1 cellular context compared by ENCODE assay signal in genomic region chr9:94867281-94867841, GRCh38.
TF ChIP-seq lines count a peak whose summit lies in the region.

No MANE protein-coding gene starts in this region.

TF ChIP-seq in HepG2, 621 proteins besides CTCF, POLR2A, EP300 and RAD21 (continued from another document and continues in another):
- TF ChIP-seq TIGD3 (CRISPR knock-in tag; IDR thresholded peaks at IDR 0.05; ENCODE audit: borderline replicate concordance), result no peak
- TF ChIP-seq MZF1 (CRISPR knock-in tag; IDR thresholded peaks at IDR 0.05; ENCODE audit: borderline replicate concordance), result no peak
- TF ChIP-seq ZNF20 (CRISPR knock-in tag; IDR thresholded peaks at IDR 0.05), result no peak
- TF ChIP-seq ETS1 (CRISPR knock-in tag; IDR thresholded peaks at IDR 0.05), result no peak
- TF ChIP-seq RFX1 (IDR thresholded peaks at IDR 0.05), result no peak
- no peak for TF ChIP-seq TRAFD1 (CRISPR knock-in tag; IDR thresholded peaks at IDR 0.05; ENCODE audit: borderline replicate concordance)
- TF ChIP-seq ZKSCAN8 (CRISPR knock-in tag; IDR thresholded peaks at IDR 0.05; ENCODE audit: borderline replicate concordance), result peak; percentile 66; the same call in 1 of the 2 replicates
- no peak for TF ChIP-seq BATF2 (CRISPR knock-in tag; IDR thresholded peaks at IDR 0.05)
- no peak for TF ChIP-seq ZSCAN22 (CRISPR knock-in tag; IDR thresholded peaks at IDR 0.05)
- no peak for TF ChIP-seq TFAP4 (IDR thresholded peaks at IDR 0.05; ENCODE audit: borderline replicate concordance, low read depth)
- TF ChIP-seq TARDBP (CRISPR knock-in tag; IDR thresholded peaks at IDR 0.05), result peak; percentile 53; the same call in 1 of the 2 replicates
- no peak for TF ChIP-seq NFIB (CRISPR knock-in tag; IDR thresholded peaks at IDR 0.05; ENCODE audit: borderline replicate concordance)
- TF ChIP-seq ZNF264 (CRISPR knock-in tag; IDR thresholded peaks at IDR 0.05), result peak; percentile 64; the same call in 1 of the 2 replicates
- no peak for TF ChIP-seq DZIP1 (CRISPR knock-in tag; IDR thresholded peaks at IDR 0.05)
- TF ChIP-seq ZNF589 (CRISPR knock-in tag; conservative IDR thresholded peaks at IDR 0.05), result no peak
- TF ChIP-seq TCF7L2 (IDR thresholded peaks at IDR 0.05; ENCODE audit: low read depth, low read length), result no peak
- TF ChIP-seq ZNF777 (CRISPR knock-in tag; IDR thresholded peaks at IDR 0.05), result no peak
- TF ChIP-seq ZNF510 (CRISPR knock-in tag; IDR thresholded peaks at IDR 0.05; ENCODE audit: low read depth), result no peak
- TF ChIP-seq NR3C1 (CRISPR knock-in tag; IDR thresholded peaks at IDR 0.05), result no peak
- no peak for TF ChIP-seq ZBTB39 (CRISPR knock-in tag; IDR thresholded peaks at IDR 0.05)
- no peak for TF ChIP-seq ZNF546 (CRISPR knock-in tag; conservative IDR thresholded peaks at IDR 0.05)
- 0 out of 2 replicates have a peak, but pooled peaks have one; percentile 56 for TF ChIP-seq KAT7 (CRISPR knock-in tag; IDR thresholded peaks at IDR 0.05; ENCODE audit: borderline replicate concordance)
- 0 out of 2 replicates have a peak, but pooled peaks have one; percentile 34 for TF ChIP-seq ZNF317 (CRISPR knock-in tag; IDR thresholded peaks at IDR 0.05)
- TF ChIP-seq ZNF576 (CRISPR knock-in tag; IDR thresholded peaks at IDR 0.05), result no peak
- no peak for TF ChIP-seq ZNF766 (CRISPR knock-in tag; IDR thresholded peaks at IDR 0.05; ENCODE audit: borderline replicate concordance)
- no peak for TF ChIP-seq ARHGAP35 (CRISPR knock-in tag; IDR thresholded peaks at IDR 0.05; ENCODE audit: borderline replicate concordance)
- TF ChIP-seq ZNF839 (CRISPR knock-in tag; IDR thresholded peaks at IDR 0.05; ENCODE audit: borderline replicate concordance), result no peak
- TF ChIP-seq ZNF513 (CRISPR knock-in tag; conservative IDR thresholded peaks at IDR 0.05), result no peak
- TF ChIP-seq PAX8 (CRISPR knock-in tag; IDR thresholded peaks at IDR 0.05; ENCODE audit: borderline replicate concordance), result no peak
- TF ChIP-seq ZNF775 (CRISPR knock-in tag; IDR thresholded peaks at IDR 0.05; ENCODE audit: borderline replicate concordance), result no peak
- TF ChIP-seq ZNF205 (CRISPR knock-in tag; IDR thresholded peaks at IDR 0.05), result 0 out of 2 replicates have a peak, but pooled peaks have one; percentile 26
- TF ChIP-seq ZNF234 (CRISPR knock-in tag; conservative IDR thresholded peaks at IDR 0.05), result no peak
- TF ChIP-seq MXD1 (CRISPR knock-in tag; IDR thresholded peaks at IDR 0.05), result no peak
- TF ChIP-seq MEIS1 (CRISPR knock-in tag; IDR thresholded peaks at IDR 0.05; ENCODE audit: borderline replicate concordance), result no peak
- no peak for TF ChIP-seq BRD4 (CRISPR knock-in tag; IDR thresholded peaks at IDR 0.05)
- no peak for TF ChIP-seq ATRX (CRISPR knock-in tag; IDR thresholded peaks at IDR 0.05; ENCODE audit: borderline replicate concordance)
- no peak for TF ChIP-seq HNRNPUL1 (IDR thresholded peaks at IDR 0.05; ENCODE audit: low read depth, low read length)
- no peak for TF ChIP-seq ZMYM2 (CRISPR knock-in tag; IDR thresholded peaks at IDR 0.05)
- no peak for TF ChIP-seq MYPOP (CRISPR knock-in tag; IDR thresholded peaks at IDR 0.05)
- peak; percentile 94 for TF ChIP-seq KMT2A (CRISPR knock-in tag; IDR thresholded peaks at IDR 0.05)
- TF ChIP-seq ZNF691 (CRISPR knock-in tag; IDR thresholded peaks at IDR 0.05; ENCODE audit: borderline replicate concordance, low read depth), result no peak
- TF ChIP-seq AKAP8 (CRISPR knock-in tag; IDR thresholded peaks at IDR 0.05), result no peak
- TF ChIP-seq FUBP1 (CRISPR knock-in tag; IDR thresholded peaks at IDR 0.05; ENCODE audit: borderline replicate concordance), result no peak
